8 cellular contexts compared by ENCODE assay signal in the genomic region with DNA sequence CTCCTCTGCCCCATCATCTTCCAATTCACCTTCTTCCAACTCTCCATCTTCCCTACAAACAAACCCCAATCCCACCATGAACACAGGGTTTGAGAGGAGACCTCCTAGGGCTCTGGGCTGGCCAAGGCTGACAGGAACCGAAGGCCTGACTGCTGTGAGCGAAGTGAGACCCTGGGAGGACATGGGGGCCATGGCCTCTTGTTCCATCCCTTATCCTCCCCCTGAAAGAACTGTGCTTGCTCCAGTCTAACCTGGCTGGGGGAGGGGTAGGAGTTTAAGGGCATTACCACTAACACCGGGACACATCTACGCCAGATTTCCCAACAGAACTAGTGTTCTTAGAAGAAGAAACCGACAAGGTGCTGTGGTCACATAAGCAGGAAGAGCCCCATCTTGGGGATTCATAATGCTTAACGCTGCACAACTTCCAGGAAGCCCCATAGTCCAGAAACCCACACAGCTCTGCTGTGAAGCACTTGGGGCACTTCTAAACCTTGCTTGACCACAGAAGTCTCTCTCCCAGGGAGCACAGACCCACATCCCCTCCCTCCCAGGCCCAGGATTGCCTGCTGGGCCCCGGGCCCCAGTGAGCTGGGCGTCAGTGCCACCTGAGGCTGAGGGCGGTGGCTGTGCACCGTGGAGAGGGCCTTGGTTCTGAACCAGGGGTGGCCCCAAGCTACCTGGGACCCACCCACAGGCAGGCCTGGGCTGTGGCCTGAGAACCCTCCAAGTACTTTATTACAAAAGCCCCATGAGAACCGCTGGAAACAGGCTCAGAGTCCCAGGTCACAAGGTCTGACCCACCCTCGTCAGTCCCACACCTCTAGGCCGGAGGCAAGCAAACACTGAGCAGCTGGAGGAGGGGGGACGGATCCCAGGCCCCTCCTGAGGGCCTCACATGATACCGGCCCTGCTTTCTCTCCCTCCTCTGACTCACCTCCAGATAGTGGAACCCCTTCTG. TPM values are rescaled to one million over a fixed set of nuclear protein-coding genes. Genes with fewer than 3 reads are reported as not detected.
DNase-seq lines count a peak whose midpoint lies in the region; ATAC-seq and TF ChIP-seq lines count a peak whose summit lies in the region.

No MANE protein-coding gene starts in this region.

- no peaks in the 10 kb centered on the region for H3K27me3 Mint-ChIP-seq in Caco-2 (ENCODE audit: insufficient read depth, unreplicated experiment)

- H3K36me3 Mint-ChIP-seq in Caco-2 (ENCODE audit: insufficient read depth, unreplicated experiment), result peaks cover 75% of the 10 kb centered on the region

- POLR2A ChIA-PET in Caco-2 (lab: Charles Lee), result interaction anchor here (1.1 to 3.2 kb wide), 3 partner anchors 12 to 18 kb away, joined by 4 to 75 read pairs (median 9); a partner anchor contains a TSS

- CTCF ChIA-PET in Caco-2 (lab: Charles Lee), result interaction anchor here (0.8 to 3.3 kb wide), 4 partner anchors 15 to 31 kb away, joined by 3 to 20 read pairs (median 8); a partner anchor contains a TSS

- no peaks in the 10 kb centered on the region for H3K27me3 ChIP-seq in Caco-2 (replicated peaks; ENCODE audit: control insufficient read depth, insufficient read depth, low read length)
- no peaks in the 10 kb centered on the region for H3K27me3 ChIP-seq in dorsolateral prefrontal cortex
- H3K27me3 ChIP-seq in psoas muscle (ENCODE audit: insufficient read depth in 3 of 3, low read length in 2 of 3), result no peaks in the 10 kb centered on the region

- no peak for TF ChIP-seq CTCF in Caco-2 (IDR thresholded peaks at IDR 0.05; ENCODE audit: insufficient read depth in 1 of 2, low read depth in 1 of 2, low read length in 1 of 2, severe bottlenecking in 1 of 2, unreplicated experiment in 1 of 2)
- no peak for TF ChIP-seq CTCF in dorsolateral prefrontal cortex (IDR thresholded peaks at IDR 0.05 in 54 of 56, conservative IDR thresholded peaks at IDR 0.05 in 2 of 56; ENCODE audit: low read depth in 1 of 56, partially characterized antibody in 56 of 56)
- TF ChIP-seq CTCF in psoas muscle (IDR thresholded peaks at IDR 0.05), result no peak

- H3K27ac ChIP-seq in SK-N-MC (peak overlapping the region; percentile 36; the same call in 1 of the 2 replicates), dorsolateral prefrontal cortex (peak overlapping the region in 50 of 59 donors; percentile 1 to 84 (median 65)), psoas muscle (peak overlapping the region; percentile 69)

- peaks cover 50% of the 10 kb centered on the region for H3K4me1 Mint-ChIP-seq in Caco-2 (ENCODE audit: low read depth, unreplicated experiment)

- H3K9me3 ChIP-seq in Caco-2 (no peaks in the 10 kb centered on the region), SK-N-MC (ENCODE audit: low read depth, low read length) (no peaks in the 10 kb centered on the region), psoas muscle (no peaks in the 10 kb centered on the region)

- H3K4me3 ChIP-seq in Caco-2 (ENCODE audit: low read depth, low read length) (no peak overlapping the region), SK-N-MC (no peak overlapping the region), dorsolateral prefrontal cortex (no peak overlapping the region), psoas muscle (no peak overlapping the region)

- H3K9me3 Mint-ChIP-seq in Caco-2 (ENCODE audit: unreplicated experiment), result no peaks in the 10 kb centered on the region

- peaks cover 64% of the 10 kb centered on the region for H3K4me1 ChIP-seq in Caco-2
- H3K4me1 ChIP-seq in psoas muscle, result peaks cover 53% of the 10 kb centered on the region

- DNase-seq in Caco-2 (peak; percentile 75 to 88), SK-N-MC (ENCODE audit: low read depth, low spot score) (no peak), dorsolateral prefrontal cortex (no peak), psoas muscle (peak in 1 of 2 donors; percentile 49), RPMI8226 (no peak), dermis blood vessel endothelial cell (no peak), NCI-H187 (lab: John Stamatoyannopoulos, UW) (no peak)

- peak overlapping the region; percentile 41 for H3K4me3 Mint-ChIP-seq in Caco-2 (ENCODE audit: unreplicated experiment)

- peak overlapping the region; percentile 100 for H3K27ac Mint-ChIP-seq in Caco-2 (ENCODE audit: unreplicated experiment)

- no peak overlapping the region for H3K9ac ChIP-seq in SK-N-MC (ENCODE audit: insufficient read length)

- H3K36me3 ChIP-seq in Caco-2 (ENCODE audit: control insufficient read depth, insufficient read depth, low read length) (peaks cover 2% of the 10 kb centered on the region), SK-N-MC (ENCODE audit: insufficient read depth, low read length) (peaks cover 34% of the 10 kb centered on the region), psoas muscle (ENCODE audit: insufficient read depth in 1 of 2, low read depth in 1 of 2) (peaks cover 0 to 42% of the 10 kb centered on the region in 2 donors)

- BruUV-seq in Caco-2 (replicated peaks; lab: Mats Ljungman, UMichigan), result no TSS peak

- ATAC-seq in psoas muscle, result no peak
- ATAC-seq in GM18867 (IDR thresholded peaks at IDR 0.05; ENCODE audit: unreplicated experiment), result no peak

- WGBS in psoas muscle, 3 donors, result 82 to 88% (median 85%) methylated on average over 15 of the region's 15 CpGs

- intact Hi-C loops in Caco-2 (cut with micrococcal nuclease; ENCODE audit: unreplicated experiment), result no loop called here
- intact Hi-C loops in dorsolateral prefrontal cortex (cut with DNase I), result no loop called here
- intact Hi-C loops in psoas muscle (cut with DNase I), result no loop called here

RNA-seq across cellular contexts. Expression of a gene that starts 18.7 kb away (rescaled TPM):
- total RNA-seq in Caco-2 (2022) (70.3 and 77.7 TPM in 2 replicates), dorsolateral prefrontal cortex (10 to 100 TPM; 28.4 to 56.1 (median 40.3) TPM), psoas muscle (10 to 100 TPM; 24.3 to 35.8 (median 28.5) TPM), dermis blood vessel endothelial cell (11.9 and 21.9 TPM in 2 replicates)
- polyA plus RNA-seq in psoas muscle, result 10 to 100 TPM in 1 of 3 donors, 1 to 10 TPM in 2; 4.4 to 15.2 (median 5.1) TPM

RNA-seq across cellular contexts. Expression of a gene that starts 35.8 kb away (rescaled TPM):
- total RNA-seq in Caco-2 (2022), result 238 and 251 TPM in 2 replicates
- total RNA-seq in dorsolateral prefrontal cortex, result 100 to 1,000 TPM in 2 of 120 experiments, 10 to 100 TPM in 118; 50.2 to 109 (median 75.1) TPM
- 10 to 100 TPM; 37.8 to 55.8 (median 41.5) TPM for total RNA-seq in psoas muscle
- polyA plus RNA-seq in psoas muscle, result 10 to 100 TPM; 30.7 to 63.4 (median 62.0) TPM
- 168 and 236 TPM in 2 replicates for total RNA-seq in dermis blood vessel endothelial cell

RNA-seq across cellular contexts. Expression of a gene that starts 46.4 kb away (rescaled TPM):
- total RNA-seq in Caco-2 (2022) (86.5 and 91.7 TPM in 2 replicates), dorsolateral prefrontal cortex (100 to 1,000 TPM in 7 of 120 experiments, 10 to 100 TPM in 113; 40.1 to 114 (median 78.7) TPM), psoas muscle (10 to 100 TPM; 19.7 to 31.4 (median 25.4) TPM), dermis blood vessel endothelial cell (18.8 and 30.6 TPM in 2 replicates)
- 10 to 100 TPM in 1 of 3 donors, 1 to 10 TPM in 2; 5.9 to 44.1 (median 7.3) TPM for polyA plus RNA-seq in psoas muscle

Comparison
In these comparisons a context has a peak if more than half of its experiments do, and no peak if none do; other contexts are left out.
1. DNase-seq: peak in Caco-2 (2 of 2); none in SK-N-MC (single experiment), dorsolateral prefrontal cortex (0 of 10), RPMI8226 (single experiment), dermis blood vessel endothelial cell (single experiment) and NCI-H187 (0 of 2).
2. Peak in every context shown above with its lines, with median percentiles within 50 percentile points of each other: H3K27ac ChIP-seq.